In genomic region chr2:164478205-164478604, GRCh38 we compare ENCODE assay signal across 25 cellular contexts.
"Had no signal": no experiment of that assay in that cellular context is flagged by ENCODE, and none has a peak within 500 bp of the region (broad histone marks: within the 10 kb centered on the region; RNA-seq: fewer than 3 reads in every experiment).

No MANE protein-coding gene starts in this region.

- H3K36me3 Mint-ChIP-seq: naive thymus-derived CD4-positive, alpha-beta T cell; natural killer cell; stimulated activated naive B cell treated with anti-CD40 and anti-IgM and Interleukin-4, amounts not matched to agents 10 μg/mL and 1 μg/mL and 100 μg/mL, for 72 hours; type B pancreatic cell had no signal

- ATAC-seq: naive thymus-derived CD4-positive, alpha-beta T cell; natural killer cell; pancreas; right cardiac atrium; stimulated activated naive B cell treated with anti-CD40 and anti-IgM and Interleukin-4, amounts not matched to agents 10 μg/mL and 1 μg/mL and 100 μg/mL, for 72 hours; upper lobe of right lung had no signal

- H3K27ac Mint-ChIP-seq: naive thymus-derived CD4-positive, alpha-beta T cell; natural killer cell; nephron; stimulated activated naive B cell treated with anti-CD40 and anti-IgM and Interleukin-4, amounts not matched to agents 10 μg/mL and 1 μg/mL and 100 μg/mL, for 72 hours; stimulated activated naive CD8-positive, alpha-beta T cell treated with anti-CD3 and anti-CD28 coated beads, Interleukin-15, Interleukin-2, amounts not matched to agents 100 ng/mL and 50 ng/mL, for 24 hours; type B pancreatic cell had no signal

- H3K27me3 ChIP-seq: neutrophil, pancreas, right lobe of liver, sigmoid colon, stomach, thyroid gland, tibial nerve, upper lobe of right lung, uterus had no signal

- H3K4me3 Mint-ChIP-seq: naive thymus-derived CD4-positive, alpha-beta T cell; natural killer cell; nephron; stimulated activated naive B cell treated with anti-CD40 and anti-IgM and Interleukin-4, amounts not matched to agents 10 μg/mL and 1 μg/mL and 100 μg/mL, for 72 hours; stimulated activated naive CD8-positive, alpha-beta T cell treated with anti-CD3 and anti-CD28 coated beads, Interleukin-15, Interleukin-2, amounts not matched to agents 100 ng/mL and 50 ng/mL, for 24 hours; type B pancreatic cell had no signal

- H3K4me1 Mint-ChIP-seq: naive thymus-derived CD4-positive, alpha-beta T cell; natural killer cell; nephron; stimulated activated naive B cell treated with anti-CD40 and anti-IgM and Interleukin-4, amounts not matched to agents 10 μg/mL and 1 μg/mL and 100 μg/mL, for 72 hours had no signal

- H3K27ac ChIP-seq: neutrophil, pancreas, prostate gland, right lobe of liver, sigmoid colon, stomach, thoracic aorta, thyroid gland, upper lobe of right lung, uterus had no signal

- H3K4me3 ChIP-seq: pancreas, prostate gland, right lobe of liver, sigmoid colon, stomach, thoracic aorta, thyroid gland, tibial nerve, upper lobe of right lung, uterus had no signal

- DNase-seq: naive thymus-derived CD4-positive, alpha-beta T cell; natural killer cell; nucleus accumbens; pancreas; right cardiac atrium; right lobe of liver; sigmoid colon; small intestine; stimulated activated CD4-positive, alpha-beta T cell treated with anti-CD3 and anti-CD28 coated beads, Interleukin-15, amount 100 ng/mL, for 24 hours; stimulated activated CD4-positive, alpha-beta T cell treated with anti-CD3 and anti-CD28 coated beads, Interleukin-4, amount 100 ng/mL, for 1 hour; stimulated activated CD4-positive, alpha-beta T cell treated with anti-CD3 and anti-CD28 coated beads, Interleukin-4, amount 100 ng/mL, for 4 hours; stimulated activated CD8-positive, alpha-beta memory T cell treated with anti-CD3 and anti-CD28 coated beads, Interleukin-4, amount 100 ng/mL, for 48 hours; stimulated activated naive B cell treated with anti-CD40 and anti-IgM and Interleukin-4, amounts not matched to agents 10 μg/mL and 1 μg/mL and 100 μg/mL, for 72 hours; stimulated activated naive CD4-positive, alpha-beta T cell treated with Interleukin-2 at 50 U/mL for 16 hours; stomach; thyroid gland; upper lobe of right lung; uterus had no signal

- H3K9me3 ChIP-seq: neutrophil, pancreas, prostate gland, right lobe of liver, sigmoid colon, stomach, thoracic aorta, thyroid gland, tibial nerve, upper lobe of right lung, uterus had no signal

- H3K9me3 Mint-ChIP-seq: nephron; stimulated activated naive B cell treated with anti-CD40 and anti-IgM and Interleukin-4, amounts not matched to agents 10 μg/mL and 1 μg/mL and 100 μg/mL, for 72 hours; type B pancreatic cell had no signal

- H3K27me3 Mint-ChIP-seq: naive thymus-derived CD4-positive, alpha-beta T cell; stimulated activated naive B cell treated with anti-CD40 and anti-IgM and Interleukin-4, amounts not matched to agents 10 μg/mL and 1 μg/mL and 100 μg/mL, for 72 hours; stimulated activated naive CD8-positive, alpha-beta T cell treated with anti-CD3 and anti-CD28 coated beads, Interleukin-15, Interleukin-2, amounts not matched to agents 100 ng/mL and 50 ng/mL, for 24 hours had no signal

- H3K36me3 ChIP-seq: neutrophil, pancreas, prostate gland, right lobe of liver, sigmoid colon, stomach, thoracic aorta, thyroid gland, tibial nerve, upper lobe of right lung, uterus had no signal

- H3K4me1 ChIP-seq: pancreas, prostate gland, right lobe of liver, sigmoid colon, stomach, thyroid gland, upper lobe of right lung, uterus had no signal
